ENCODE assay signal across 34 cellular contexts in the genomic region with DNA sequence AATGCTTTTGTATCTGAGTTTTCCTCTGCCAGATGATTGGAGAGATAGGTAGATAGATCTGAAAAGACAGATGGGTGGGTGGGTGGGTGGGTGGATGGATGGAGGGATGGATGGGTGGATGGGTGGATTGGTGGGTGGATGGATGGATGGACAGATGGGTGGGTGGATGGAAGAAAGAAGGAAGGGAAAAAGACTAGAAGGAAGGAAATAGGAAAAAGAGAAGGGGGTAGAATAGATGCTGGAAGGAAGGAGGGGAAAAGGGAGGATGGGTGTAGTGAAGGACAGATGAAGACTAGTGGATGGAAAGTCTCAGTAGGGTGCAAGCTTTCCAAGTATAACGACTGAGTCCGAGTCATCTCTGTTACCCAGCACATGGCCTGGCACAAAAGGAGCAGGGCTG.
"Had no signal": no experiment of that assay in that cellular context is flagged by ENCODE, and none has a peak within 500 bp of the region (broad histone marks: within the 10 kb centered on the region; RNA-seq: fewer than 3 reads in every experiment).

No MANE protein-coding gene starts in this region.

- H3K4me3 ChIP-seq: MG63 had no signal

- DNase-seq: Karpas-422, Kasumi-1, MG63, MM.1S, MV-4-11, NCI-H1048, NCI-H1092, NCI-H1092 treated with DMSO at 0.1 percent for 48 hours, NCI-H1105, NCI-H1105 treated with DMSO at 0.1 percent for 48 hours, NCI-H1417, NCI-H1417 treated with DMSO at 0.1 percent for 48 hours, NCI-H1436, NCI-H1436 treated with DMSO at 0.1 percent for 48 hours, NCI-H146, NCI-H1694, NCI-H1694 treated with DMSO at 0.1 percent for 48 hours, NCI-H187, NCI-H187 treated with DMSO at 0.1 percent for 48 hours, NCI-H1930, NCI-H2029, NCI-H2029 treated with DMSO at 0.1 percent for 48 hours, NCI-H2081, NCI-H2081 treated with DMSO at 0.1 percent for 48 hours, NCI-H2107, NCI-H2171, NCI-H2171 treated with DMSO at 0.1 percent for 48 hours, NCI-H2227 treated with DMSO at 0.1 percent for 48 hours, NCI-H226, NCI-H345, NCI-H446, NCI-H446 treated with DMSO at 0.1 percent for 48 hours, NCI-H510A had no signal

- H3K4me2 ChIP-seq: KMS-11 had no signal

- H3K9me3 ChIP-seq: MG63 had no signal

- H3K36me3 ChIP-seq: MG63 had no signal

- H3K27ac ChIP-seq: KMS-11 had no signal
